Comparison of ENCODE assay signal across 6 cellular contexts in the genomic region with DNA sequence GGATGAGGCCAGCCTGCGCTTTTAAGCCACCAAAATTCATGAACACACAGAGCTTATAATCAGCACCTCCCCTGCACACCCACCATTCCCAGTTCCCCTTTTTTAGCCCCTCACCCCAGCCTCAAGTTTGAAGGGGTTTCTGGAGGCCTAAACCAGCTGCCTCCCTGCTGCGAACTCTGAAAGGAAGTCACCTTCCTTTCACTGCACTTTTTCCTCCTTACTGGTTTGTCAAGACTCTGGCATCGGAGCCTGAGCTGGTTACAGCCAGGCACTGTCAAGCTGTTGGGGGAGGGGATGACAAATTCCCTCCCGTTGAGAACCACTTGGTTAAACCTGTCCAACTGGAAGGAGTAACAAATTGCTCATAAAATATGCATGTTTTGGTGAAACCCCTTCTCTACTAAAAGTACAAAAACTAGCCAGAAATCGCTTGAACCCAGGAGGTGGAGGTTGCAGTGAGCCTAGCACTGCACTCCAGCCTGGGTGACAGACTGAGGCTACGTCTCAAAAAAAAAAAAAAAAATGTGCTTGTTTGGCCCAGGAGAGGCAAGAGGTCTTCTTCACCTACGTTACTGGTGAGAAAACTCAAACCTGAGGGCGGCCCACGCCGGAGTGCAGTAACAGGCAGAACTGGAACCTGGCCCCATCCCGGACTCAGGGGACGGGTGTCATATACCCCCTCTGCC. TPM values are rescaled to one million over a fixed set of nuclear protein-coding genes. Genes with fewer than 3 reads are reported as not detected.
DNase-seq lines count a peak whose midpoint lies in the region; ATAC-seq, FAIRE-seq and TF ChIP-seq lines count a peak whose summit lies in the region.

No MANE protein-coding gene starts in this region.

- H3K27ac Mint-ChIP-seq in astrocyte (ENCODE audit: unreplicated experiment) (peak overlapping the region; percentile 9), natural killer cell (peak overlapping the region; percentile 81 to 89)

- H3K27me3 Mint-ChIP-seq in astrocyte (ENCODE audit: low read depth, unreplicated experiment) (no peaks in the 10 kb centered on the region), natural killer cell (ENCODE audit: low read depth in 2 of 2) (no peaks in the 10 kb centered on the region)

- DNase-seq in ELF-1 (ENCODE audit: low read depth, low spot score), result peak; percentile 96
- no peak for DNase-seq in astrocyte (ENCODE audit: low read depth)
- no peak for DNase-seq in natural killer cell
- DNase-seq in H54 (ENCODE audit: insufficient read length, low spot score), result no peak
- DNase-seq in cerebellar nuclear complex (lab: John Stamatoyannopoulos, UW), result no peak

- TF ChIP-seq CTCF in astrocyte (IDR thresholded peaks at IDR 0.05; ENCODE audit: insufficient read depth, low read depth, low read length), result no peak
- no peak for TF ChIP-seq CTCF in natural killer cell (IDR thresholded peaks at IDR 0.05)

- peak overlapping the region; percentile 51 for H3K4me3 Mint-ChIP-seq in astrocyte (ENCODE audit: unreplicated experiment)
- peak overlapping the region; percentile 13 for H3K4me3 Mint-ChIP-seq in natural killer cell

- intact Hi-C loops in natural killer cell (cut with micrococcal nuclease), result loop anchor here (1.0 to 2.0 kb wide), 2 partner anchors 7 to 20 kb away; partner anchors contain the start of gene ABHD17A

- H3K36me3 ChIP-seq in astrocyte (ENCODE audit: insufficient read depth, low read length), result no peaks in the 10 kb centered on the region

- TF ChIP-seq POLR2A in H54 (IDR thresholded peaks at IDR 0.05; ENCODE audit: low read depth, low read length), result no peak

- no peaks in the 10 kb centered on the region for H3K27me3 ChIP-seq in astrocyte (ENCODE audit: insufficient read depth, low read length)

- ATAC-seq in HG03139 (IDR thresholded peaks at IDR 0.05; ENCODE audit: unreplicated experiment) (peak; percentile 12), natural killer cell (no peak)

- peaks cover 21% of the 10 kb centered on the region for H4K20me1 ChIP-seq in astrocyte (ENCODE audit: insufficient read depth, low read length)

- H3K79me2 ChIP-seq in astrocyte (ENCODE audit: insufficient read depth, low read length), result peaks cover 39% of the 10 kb centered on the region

- no peaks in the 10 kb centered on the region for H3K36me3 Mint-ChIP-seq in astrocyte (ENCODE audit: low read depth, unreplicated experiment)
- no peaks in the 10 kb centered on the region for H3K36me3 Mint-ChIP-seq in natural killer cell

- peak overlapping the region; percentile 66 for H3K4me3 ChIP-seq in astrocyte (ENCODE audit: insufficient read depth, low read depth, low read length)

- peak overlapping the region; percentile 84 for H3K4me2 ChIP-seq in astrocyte (ENCODE audit: low read length)

- no peak for FAIRE-seq in astrocyte (lab: Jason Lieb, UNC)
- no peak for FAIRE-seq in H54 (lab: Jason Lieb, UNC)

- H3K9me3 Mint-ChIP-seq in astrocyte (ENCODE audit: unreplicated experiment), result no peaks in the 10 kb centered on the region
- no peaks in the 10 kb centered on the region for H3K9me3 Mint-ChIP-seq in natural killer cell

- H3K4me1 ChIP-seq in astrocyte (ENCODE audit: insufficient read depth, low read length), result peaks cover 5% of the 10 kb centered on the region

- H3K27ac ChIP-seq in astrocyte (ENCODE audit: low read depth, low read length), result peak overlapping the region; percentile 5

- no peaks in the 10 kb centered on the region for H3K9me3 ChIP-seq in astrocyte (ENCODE audit: insufficient read depth, low read depth, low read length)

- no peak overlapping the region for H3K9ac ChIP-seq in astrocyte (ENCODE audit: low read length)

- H2AFZ ChIP-seq in astrocyte (ENCODE audit: low read depth, low read length), result peak overlapping the region; percentile 27

- no peaks in the 10 kb centered on the region for H3K4me1 Mint-ChIP-seq in astrocyte (ENCODE audit: low read depth, unreplicated experiment)
- peaks cover 15 to 26% of the 10 kb centered on the region in 2 donors for H3K4me1 Mint-ChIP-seq in natural killer cell

RNA-seq across cellular contexts. Expression of gene ADAT3, which starts 0.7 kb away (rescaled TPM):
- total RNA-seq in astrocyte (3.7 and 5.7 TPM in 2 replicates), natural killer cell (10 to 100 TPM; 13.0 to 20.9 (median 13.1) TPM)

RNA-seq across cellular contexts. Expression of gene SCAMP4, which starts 0.7 kb away (rescaled TPM):
- total RNA-seq in astrocyte, result 72.2 and 73.4 TPM in 2 replicates
- total RNA-seq in natural killer cell, result 10 to 100 TPM; 43.1 to 53.7 (median 46.9) TPM

RNA-seq across cellular contexts. Expression of gene ABHD17A, which starts 19.2 kb away (rescaled TPM):
- total RNA-seq in astrocyte, result 56.7 and 61.4 TPM in 2 replicates
- total RNA-seq in natural killer cell, result 100 to 1,000 TPM; 554 to 652 (median 608) TPM

RNA-seq across cellular contexts. Expression of gene CSNK1G2, which starts 36.4 kb away (rescaled TPM):
- 60.8 and 64.1 TPM in 2 replicates for total RNA-seq in astrocyte
- total RNA-seq in natural killer cell, result 100 to 1,000 TPM; 138 to 143 (median 139) TPM

RNA-seq across cellular contexts. Expression of gene KLF16, which starts 41.1 kb away (rescaled TPM):
- total RNA-seq in astrocyte (52.4 and 58.1 TPM in 2 replicates), natural killer cell (10 to 100 TPM; 29.1 to 38.4 (median 34.8) TPM)
